Comparison of ENCODE assay signal across 14 cellular contexts in genomic region chr7:99433158-99433557, GRCh38. TPM values are rescaled to one million over a fixed set of nuclear protein-coding genes. Genes with fewer than 3 reads are reported as not detected.
DNase-seq lines count a peak whose midpoint lies in the region; ATAC-seq and TF ChIP-seq lines count a peak whose summit lies in the region.
"Had no signal": no experiment of that assay in that cellular context is flagged by ENCODE, and none has a peak within 500 bp of the region (broad histone marks: within the 10 kb centered on the region; RNA-seq: fewer than 3 reads in every experiment).

No MANE protein-coding gene starts in this region.

- H2BK12ac ChIP-seq in neuronal stem cell (ENCODE audit: low read length): no peak overlapping the region

- POLR2A ChIA-PET in Caco-2 (lab: Charles Lee): interaction anchor here (0.6 kb wide), 1 partner anchor 58 kb away, joined by 3 read pairs; no protein-coding TSS in a partner anchor

- H3K27ac ChIP-seq in endodermal cell (ENCODE audit: low read depth, low read length) (no peak overlapping the region), neuronal stem cell (replicated peaks; ENCODE audit: low read length) (no peak overlapping the region)
- H3K27ac ChIP-seq: A549, GM23248 had no signal

- peaks cover 6% of the 10 kb centered on the region for H3K79me1 ChIP-seq in neuronal stem cell (ENCODE audit: low read depth, low read length)

- WGBS in endodermal cell (ENCODE audit: insufficient coverage in 1 of 2, insufficient read length in 1 of 2), 2 experiments: 93 to 97% methylated on average over 4 to 9 of the region's 9 CpGs
- no CpG with 5 or more reads among the region's 9 CpGs for WGBS in neuronal stem cell (ENCODE audit: extremely low coverage in 2 of 2, insufficient read length in 2 of 2, insufficient replicate concordance in 1 of 2), 2 donors

- H3K9ac ChIP-seq in endodermal cell (ENCODE audit: extremely low read depth, low read length, poor library complexity, severe bottlenecking) (no peak overlapping the region), neuronal stem cell (ENCODE audit: low read depth, low read length, poor library complexity) (no peak overlapping the region)
- H3K9ac ChIP-seq: GM23248 had no signal

- H2BK120ac ChIP-seq in neuronal stem cell (ENCODE audit: low read depth, low read length): no peak overlapping the region

- TF ChIP-seq CTCF in Caco-2 (IDR thresholded peaks at IDR 0.05; ENCODE audit: insufficient read depth in 1 of 2, low read depth in 1 of 2, low read length in 1 of 2, severe bottlenecking in 1 of 2, unreplicated experiment in 1 of 2) (no peak), endodermal cell (conservative IDR thresholded peaks at IDR 0.05) (no peak)

- no peak overlapping the region for H2BK5ac ChIP-seq in neuronal stem cell (ENCODE audit: low read length)

- no TSS peak for BruUV-seq in Caco-2 (replicated peaks; lab: Mats Ljungman, UMichigan)

- H3K4me3 ChIP-seq in Caco-2 (ENCODE audit: low read depth, low read length) (no peak overlapping the region), endodermal cell (ENCODE audit: low read length) (peak overlapping the region; percentile 19), neuronal stem cell (ENCODE audit: low read length in 2 of 2) (no peak overlapping the region)
- H3K4me3 ChIP-seq: A549, GM23248 had no signal

- no peak for ATAC-seq in stimulated activated effector memory CD8-positive, alpha-beta T cell treated with anti-CD3 and anti-CD28 coated beads, Interleukin-12 subunit alpha, Interleukin-12 subunit beta, amount 100 ng/mL, for 72 hours
- no peak for ATAC-seq in HG03442 (IDR thresholded peaks at IDR 0.05; ENCODE audit: unreplicated experiment)
- ATAC-seq in GM21723 (IDR thresholded peaks at IDR 0.05; ENCODE audit: unreplicated experiment): no peak
- ATAC-seq: A549; CD8-positive, alpha-beta T cell; HCT116 had no signal

- H2AFZ ChIP-seq in neuronal stem cell (ENCODE audit: low read length): no peak overlapping the region
- H2AFZ ChIP-seq: GM23248 had no signal

- CTCF ChIA-PET in Caco-2 (lab: Charles Lee): no interaction called here

- no peak overlapping the region for H2AK5ac ChIP-seq in neuronal stem cell (ENCODE audit: low read depth, low read length)

- no peak overlapping the region for H3K4me2 ChIP-seq in neuronal stem cell (ENCODE audit: insufficient read depth, low read length, poor library complexity, severe bottlenecking)
- H3K4me2 ChIP-seq: A549 had no signal

- H3K4me1 ChIP-seq in Caco-2 (peaks cover 72% of the 10 kb centered on the region), endodermal cell (ENCODE audit: control insufficient read depth, insufficient read depth, low read length) (peaks cover 8% of the 10 kb centered on the region), neuronal stem cell (ENCODE audit: control insufficient read depth in 2 of 2, insufficient read depth in 1 of 2, low read depth in 1 of 2, low read length in 2 of 2) (peaks cover 2 to 5% of the 10 kb centered on the region in 2 donors)

- no peaks in the 10 kb centered on the region for H3K27me3 ChIP-seq in Caco-2 (replicated peaks; ENCODE audit: control insufficient read depth, insufficient read depth, low read length)
- no peaks in the 10 kb centered on the region for H3K27me3 ChIP-seq in endodermal cell (ENCODE audit: control insufficient read depth, insufficient read depth, low read length, poor library complexity, severe bottlenecking)
- H3K27me3 ChIP-seq in neuronal stem cell (ENCODE audit: control insufficient read depth in 3 of 3, insufficient read depth in 3 of 3, low read depth in 1 of 3, low read length in 3 of 3): no peaks in the 10 kb centered on the region

- H3K27me3 Mint-ChIP-seq in Caco-2 (ENCODE audit: insufficient read depth, unreplicated experiment) (no peaks in the 10 kb centered on the region), endodermal cell (ENCODE audit: insufficient read depth) (no peaks in the 10 kb centered on the region)
- H3K27me3 Mint-ChIP-seq: IgD-negative memory B cell had no signal

- H3K36me3 Mint-ChIP-seq in Caco-2 (ENCODE audit: insufficient read depth, unreplicated experiment) (peaks cover 98% of the 10 kb centered on the region), endodermal cell (ENCODE audit: low read depth) (peaks cover 61% of the 10 kb centered on the region)
- H3K36me3 Mint-ChIP-seq in stimulated activated effector memory CD8-positive, alpha-beta T cell treated with anti-CD3 and anti-CD28 coated beads, Interleukin-12 subunit alpha, Interleukin-12 subunit beta, amount 100 ng/mL, for 72 hours: peaks cover 69% of the 10 kb centered on the region

- H3K4me1 Mint-ChIP-seq in Caco-2 (ENCODE audit: low read depth, unreplicated experiment) (peaks cover 20% of the 10 kb centered on the region), endodermal cell (peaks cover 10% of the 10 kb centered on the region)
- no peaks in the 10 kb centered on the region for H3K4me1 Mint-ChIP-seq in stimulated activated effector memory CD8-positive, alpha-beta T cell treated with anti-CD3 and anti-CD28 coated beads, Interleukin-12 subunit alpha, Interleukin-12 subunit beta, amount 100 ng/mL, for 72 hours

- H4K91ac ChIP-seq in neuronal stem cell (ENCODE audit: low read depth, low read length, poor library complexity): no peak overlapping the region

- H3K9me3 Mint-ChIP-seq in Caco-2 (ENCODE audit: unreplicated experiment) (no peaks in the 10 kb centered on the region), endodermal cell (no peaks in the 10 kb centered on the region)
- no peaks in the 10 kb centered on the region for H3K9me3 Mint-ChIP-seq in stimulated activated effector memory CD8-positive, alpha-beta T cell treated with anti-CD3 and anti-CD28 coated beads, Interleukin-12 subunit alpha, Interleukin-12 subunit beta, amount 100 ng/mL, for 72 hours
- H3K9me3 Mint-ChIP-seq: CD14-positive monocyte; CD8-positive, alpha-beta T cell; IgD-negative memory B cell had no signal

- peak overlapping the region; percentile 92 for H3K27ac Mint-ChIP-seq in Caco-2 (ENCODE audit: unreplicated experiment)
- peak overlapping the region; percentile 64 for H3K27ac Mint-ChIP-seq in endodermal cell
- peak overlapping the region; percentile 20 for H3K27ac Mint-ChIP-seq in stimulated activated effector memory CD8-positive, alpha-beta T cell treated with anti-CD3 and anti-CD28 coated beads, Interleukin-12 subunit alpha, Interleukin-12 subunit beta, amount 100 ng/mL, for 72 hours
- H3K27ac Mint-ChIP-seq: CD8-positive, alpha-beta T cell; IgD-negative memory B cell had no signal

- H3K14ac ChIP-seq in neuronal stem cell (ENCODE audit: low read length): no peak overlapping the region

- H3K18ac ChIP-seq in neuronal stem cell (ENCODE audit: low read length): no peak overlapping the region

- H3K4me3 Mint-ChIP-seq in Caco-2 (ENCODE audit: unreplicated experiment) (peak overlapping the region; percentile 67), endodermal cell (no peak overlapping the region)
- no peak overlapping the region for H3K4me3 Mint-ChIP-seq in stimulated activated effector memory CD8-positive, alpha-beta T cell treated with anti-CD3 and anti-CD28 coated beads, Interleukin-12 subunit alpha, Interleukin-12 subunit beta, amount 100 ng/mL, for 72 hours
- H3K4me3 Mint-ChIP-seq: CD14-positive monocyte; CD8-positive, alpha-beta T cell; IgD-negative memory B cell had no signal

- H2BK15ac ChIP-seq in neuronal stem cell (ENCODE audit: low read length): no peak overlapping the region

- no peak overlapping the region for H4K8ac ChIP-seq in neuronal stem cell (ENCODE audit: low read depth, low read length)

- intact Hi-C loops in Caco-2 (cut with micrococcal nuclease; ENCODE audit: unreplicated experiment): loop anchor here (2.0 kb wide), 2 partner anchors 24 to 40 kb away; partner anchors contain the start of genes BUD31, PDAP1 and ZNF789

- H3K9me3 ChIP-seq in Caco-2 (no peaks in the 10 kb centered on the region), endodermal cell (ENCODE audit: control insufficient read depth, low read length) (no peaks in the 10 kb centered on the region), neuronal stem cell (replicated peaks in 1 of 2; ENCODE audit: control insufficient read depth in 2 of 2, insufficient read depth in 1 of 2, low read depth in 1 of 2, low read length in 2 of 2) (no peaks in the 10 kb centered on the region)
- H3K9me3 ChIP-seq: A549 had no signal

- H3K36me3 ChIP-seq in Caco-2 (ENCODE audit: control insufficient read depth, insufficient read depth, low read length) (peaks cover 18% of the 10 kb centered on the region), endodermal cell (ENCODE audit: control insufficient read depth, insufficient read depth, low read length) (peaks cover 61% of the 10 kb centered on the region), neuronal stem cell (replicated peaks in 1 of 2; ENCODE audit: control insufficient read depth in 2 of 2, insufficient read depth in 2 of 2, low read length in 2 of 2) (peaks cover 45 to 79% of the 10 kb centered on the region in 2 donors)

- DNase-seq in Caco-2 (no peak), endodermal cell (no peak), neuronal stem cell (ENCODE audit: low spot score) (no peak)
- DNase-seq in stimulated activated effector memory CD8-positive, alpha-beta T cell treated with anti-CD3 and anti-CD28 coated beads, Interleukin-12 subunit alpha, Interleukin-12 subunit beta, amount 100 ng/mL, for 72 hours (ENCODE audit: low spot score in 2 of 2): no peak
- no peak for DNase-seq in activated naive CD4-positive, alpha-beta T cell treated with Interleukin-2 at 50 U/mL for 16 hours
- DNase-seq: CD8-positive, alpha-beta T cell; COR-L47; GM23248 had no signal

- no peak overlapping the region for H3K4ac ChIP-seq in neuronal stem cell (ENCODE audit: low read length)

- peak overlapping the region; percentile 43 for H3K23ac ChIP-seq in neuronal stem cell (ENCODE audit: low read depth, low read length, poor library complexity)

RNA-seq across cellular contexts. Expression of gene PTCD1, which starts 5.4 kb away (rescaled TPM):
- total RNA-seq in Caco-2 (2022): 59.6 TPM in 2 replicates
- 10 to 100 TPM; 11.9 to 12.5 TPM for total RNA-seq in endodermal cell
- 5.8 TPM for polyA plus RNA-seq in endodermal cell (2013, experiment 1 of 2)
- 5.2 TPM for polyA plus RNA-seq in endodermal cell (2013, experiment 2 of 2)
- 4.5 TPM for polyA plus RNA-seq in neuronal stem cell (2013, experiment 1 of 2)
- 4.8 TPM for polyA plus RNA-seq in neuronal stem cell (2013, experiment 2 of 2)

RNA-seq across cellular contexts. Expression of gene CPSF4, which starts 5.6 kb away (rescaled TPM):
- total RNA-seq in Caco-2 (2022) (133 and 158 TPM in 2 replicates), endodermal cell (100 to 1,000 TPM in 1 of 2 donors, 10 to 100 TPM in 1; 87.3 to 126 TPM)
- 89.5 TPM for polyA plus RNA-seq in endodermal cell (2013, experiment 1 of 2)
- 81.8 TPM for polyA plus RNA-seq in endodermal cell (2013, experiment 2 of 2)
- 67.4 TPM for polyA plus RNA-seq in neuronal stem cell (2013, experiment 1 of 2)
- 65.7 TPM for polyA plus RNA-seq in neuronal stem cell (2013, experiment 2 of 2)

RNA-seq across cellular contexts. Expression of gene BUD31, which starts 24.4 kb away (rescaled TPM):
- total RNA-seq in Caco-2 (2022) (199 and 220 TPM in 2 replicates), endodermal cell (100 to 1,000 TPM; 102 to 117 TPM)
- polyA plus RNA-seq in endodermal cell (2013, experiment 1 of 2): 89.0 TPM
- polyA plus RNA-seq in endodermal cell (2013, experiment 2 of 2): 90.0 TPM
- 118 TPM for polyA plus RNA-seq in neuronal stem cell (2013, experiment 1 of 2)
- 113 TPM for polyA plus RNA-seq in neuronal stem cell (2013, experiment 2 of 2)

RNA-seq across cellular contexts. Expression of gene PDAP1, which starts 24.8 kb away (rescaled TPM):
- 180 and 191 TPM in 2 replicates for total RNA-seq in Caco-2 (2022)
- total RNA-seq in endodermal cell: 100 to 1,000 TPM; 147 to 165 TPM
- polyA plus RNA-seq in endodermal cell (2013, experiment 1 of 2): 130 TPM
- polyA plus RNA-seq in endodermal cell (2013, experiment 2 of 2): 130 TPM
- 126 TPM for polyA plus RNA-seq in neuronal stem cell (2013, experiment 1 of 2)
- polyA plus RNA-seq in neuronal stem cell (2013, experiment 2 of 2): 129 TPM

RNA-seq across cellular contexts. Expression of gene ATP5MF, which starts 32.8 kb away (rescaled TPM):
- total RNA-seq in Caco-2 (2022): 554 and 595 TPM in 2 replicates
- total RNA-seq in endodermal cell: 100 to 1,000 TPM; 455 to 472 TPM
- 477 TPM for polyA plus RNA-seq in endodermal cell (2013, experiment 1 of 2)
- polyA plus RNA-seq in endodermal cell (2013, experiment 2 of 2): 427 TPM
- polyA plus RNA-seq in neuronal stem cell (2013, experiment 1 of 2): 640 TPM
- 634 TPM for polyA plus RNA-seq in neuronal stem cell (2013, experiment 2 of 2)

Comparison
In these comparisons a context has a peak if more than half of its experiments do, and no peak if none do; other contexts are left out.
1. H3K27ac Mint-ChIP-seq: peak in every context shown above with its lines; median percentile 92 in Caco-2; 64 in endodermal cell; 20 in stimulated activated effector memory CD8-positive, alpha-beta T cell treated with anti-CD3 and anti-CD28 coated beads, Interleukin-12 subunit alpha, Interleukin-12 subunit beta, amount 100 ng/mL, for 72 hours.